1 cellular context compared by ENCODE assay signal in the genomic region with DNA sequence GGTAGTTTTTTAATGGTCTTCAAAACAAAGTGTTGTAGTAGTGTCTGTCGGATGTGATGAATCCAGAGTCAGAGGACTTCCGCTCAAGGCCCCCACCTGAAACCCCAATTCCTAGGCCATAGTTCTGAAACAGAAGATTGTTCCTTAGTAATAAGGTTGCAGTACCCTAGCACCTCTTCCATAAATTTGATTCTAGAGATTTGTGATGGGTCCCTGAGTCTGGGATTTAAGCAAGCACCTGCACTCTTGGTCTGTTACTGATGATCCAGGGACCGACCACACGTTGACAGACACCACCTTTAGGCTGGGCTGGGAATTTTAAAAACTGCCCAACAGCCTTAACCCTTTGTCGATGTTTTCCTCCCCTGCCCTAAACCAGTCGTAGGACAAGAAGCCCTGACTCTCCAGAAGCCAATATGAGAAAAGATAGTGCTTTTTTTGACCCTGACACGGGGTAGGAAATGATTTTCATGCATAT.
A peak's percentile ranks its signal among the peaks of the same experiment; 100 is the strongest.
TF ChIP-seq lines count a peak whose summit lies in the region.

No MANE protein-coding gene starts in this region.

TF ChIP-seq in K562, 482 proteins besides CTCF, POLR2A, EP300 and RAD21 (continued from another document and continues in another):
- TF ChIP-seq, protein P1, sequence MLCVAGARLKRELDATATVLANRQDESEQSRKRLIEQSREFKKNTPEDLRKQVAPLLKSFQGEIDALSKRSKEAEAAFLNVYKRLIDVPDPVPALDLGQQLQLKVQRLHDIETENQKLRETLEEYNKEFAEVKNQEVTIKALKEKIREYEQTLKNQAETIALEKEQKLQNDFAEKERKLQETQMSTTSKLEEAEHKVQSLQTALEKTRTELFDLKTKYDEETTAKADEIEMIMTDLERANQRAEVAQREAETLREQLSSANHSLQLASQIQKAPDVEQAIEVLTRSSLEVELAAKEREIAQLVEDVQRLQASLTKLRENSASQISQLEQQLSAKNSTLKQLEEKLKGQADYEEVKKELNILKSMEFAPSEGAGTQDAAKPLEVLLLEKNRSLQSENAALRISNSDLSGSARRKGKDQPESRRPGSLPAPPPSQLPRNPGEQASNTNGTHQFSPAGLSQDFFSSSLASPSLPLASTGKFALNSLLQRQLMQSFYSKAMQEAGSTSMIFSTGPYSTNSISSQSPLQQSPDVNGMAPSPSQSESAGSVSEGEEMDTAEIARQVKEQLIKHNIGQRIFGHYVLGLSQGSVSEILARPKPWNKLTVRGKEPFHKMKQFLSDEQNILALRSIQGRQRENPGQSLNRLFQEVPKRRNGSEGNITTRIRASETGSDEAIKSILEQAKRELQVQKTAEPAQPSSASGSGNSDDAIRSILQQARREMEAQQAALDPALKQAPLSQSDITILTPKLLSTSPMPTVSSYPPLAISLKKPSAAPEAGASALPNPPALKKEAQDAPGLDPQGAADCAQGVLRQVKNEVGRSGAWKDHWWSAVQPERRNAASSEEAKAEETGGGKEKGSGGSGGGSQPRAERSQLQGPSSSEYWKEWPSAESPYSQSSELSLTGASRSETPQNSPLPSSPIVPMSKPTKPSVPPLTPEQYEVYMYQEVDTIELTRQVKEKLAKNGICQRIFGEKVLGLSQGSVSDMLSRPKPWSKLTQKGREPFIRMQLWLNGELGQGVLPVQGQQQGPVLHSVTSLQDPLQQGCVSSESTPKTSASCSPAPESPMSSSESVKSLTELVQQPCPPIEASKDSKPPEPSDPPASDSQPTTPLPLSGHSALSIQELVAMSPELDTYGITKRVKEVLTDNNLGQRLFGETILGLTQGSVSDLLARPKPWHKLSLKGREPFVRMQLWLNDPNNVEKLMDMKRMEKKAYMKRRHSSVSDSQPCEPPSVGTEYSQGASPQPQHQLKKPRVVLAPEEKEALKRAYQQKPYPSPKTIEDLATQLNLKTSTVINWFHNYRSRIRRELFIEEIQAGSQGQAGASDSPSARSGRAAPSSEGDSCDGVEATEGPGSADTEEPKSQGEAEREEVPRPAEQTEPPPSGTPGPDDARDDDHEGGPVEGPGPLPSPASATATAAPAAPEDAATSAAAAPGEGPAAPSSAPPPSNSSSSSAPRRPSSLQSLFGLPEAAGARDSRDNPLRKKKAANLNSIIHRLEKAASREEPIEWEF (CRISPR knock-in tag; IDR thresholded peaks at IDR 0.05), result no peak
- TF ChIP-seq MYNN (IDR thresholded peaks at IDR 0.05) (peak; percentile 56; the same call in 1 of the 2 replicates), MYNN (CRISPR knock-in tag; IDR thresholded peaks at IDR 0.05) (no peak), GTF2E2 (tag; IDR thresholded peaks at IDR 0.05) (no peak), ETV5 (CRISPR knock-in tag; IDR thresholded peaks at IDR 0.05; ENCODE audit: low read depth) (peak; percentile 66; the same call in 1 of the 2 replicates), KLF16 (IDR thresholded peaks at IDR 0.05) (no peak), ZNF263 (CRISPR knock-in tag; IDR thresholded peaks at IDR 0.05; ENCODE audit: borderline replicate concordance) (no peak), STAG1 (CRISPR knock-in tag; IDR thresholded peaks at IDR 0.05; ENCODE audit: borderline replicate concordance) (no peak), ZNF24 (IDR thresholded peaks at IDR 0.05) (no peak), KDM1A (IDR thresholded peaks at IDR 0.05) (peak; percentile 23 to 50; a peak in 2 of 4 replicates), ZBTB49 (CRISPR knock-in tag; IDR thresholded peaks at IDR 0.05; ENCODE audit: borderline replicate concordance) (no peak), BRD4 (IDR thresholded peaks at IDR 0.05) (no peak), CAMTA2 (CRISPR knock-in tag; conservative IDR thresholded peaks at IDR 0.05) (no peak), CREB3L1 (IDR thresholded peaks at IDR 0.05; ENCODE audit: borderline replicate concordance, low read depth) (0 out of 2 replicates have a peak, but pooled peaks have one; percentile 3), ZBTB1 (CRISPR knock-in tag; IDR thresholded peaks at IDR 0.05; ENCODE audit: borderline replicate concordance, low read depth) (no peak), PREB (CRISPR knock-in tag; IDR thresholded peaks at IDR 0.05) (no peak), THAP7 (CRISPR knock-in tag; IDR thresholded peaks at IDR 0.05) (no peak), LEF1 (IDR thresholded peaks at IDR 0.05) (no peak), VEZF1 (CRISPR knock-in tag; IDR thresholded peaks at IDR 0.05) (0 out of 2 replicates have a peak, but pooled peaks have one; percentile 42), MTA3 (IDR thresholded peaks at IDR 0.05; ENCODE audit: borderline replicate concordance) (peak; percentile 66), THRA (IDR thresholded peaks at IDR 0.05) (no peak), ZNF445 (CRISPR knock-in tag; IDR thresholded peaks at IDR 0.05; ENCODE audit: low read depth) (no peak), TBP (optimal IDR thresholded peaks at IDR 0.05; ENCODE audit: low read depth, low read length) (no peak), GATAD2A (IDR thresholded peaks at IDR 0.05) (no peak), NR2C2 (CRISPR knock-in tag; IDR thresholded peaks at IDR 0.05) (no peak), NR2C2 (tag; IDR thresholded peaks at IDR 0.05) (no peak), TEAD4 (IDR thresholded peaks at IDR 0.05; ENCODE audit: low read length) (peak; percentile 35; the same call in 1 of the 2 replicates), TEAD4 (CRISPR knock-in tag; IDR thresholded peaks at IDR 0.05; ENCODE audit: borderline replicate concordance) (no peak), GTF2B (IDR thresholded peaks at IDR 0.05; ENCODE audit: extremely low read depth, insufficient read length) (no peak)
- TF ChIP-seq, protein P2, sequence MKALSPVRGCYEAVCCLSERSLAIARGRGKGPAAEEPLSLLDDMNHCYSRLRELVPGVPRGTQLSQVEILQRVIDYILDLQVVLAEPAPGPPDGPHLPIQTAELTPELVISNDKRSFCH (CRISPR knock-in tag; IDR thresholded peaks at IDR 0.05), result no peak
- TF ChIP-seq, protein P2 (tag; IDR thresholded peaks at IDR 0.05), result no peak
- TF ChIP-seq, protein P3, sequence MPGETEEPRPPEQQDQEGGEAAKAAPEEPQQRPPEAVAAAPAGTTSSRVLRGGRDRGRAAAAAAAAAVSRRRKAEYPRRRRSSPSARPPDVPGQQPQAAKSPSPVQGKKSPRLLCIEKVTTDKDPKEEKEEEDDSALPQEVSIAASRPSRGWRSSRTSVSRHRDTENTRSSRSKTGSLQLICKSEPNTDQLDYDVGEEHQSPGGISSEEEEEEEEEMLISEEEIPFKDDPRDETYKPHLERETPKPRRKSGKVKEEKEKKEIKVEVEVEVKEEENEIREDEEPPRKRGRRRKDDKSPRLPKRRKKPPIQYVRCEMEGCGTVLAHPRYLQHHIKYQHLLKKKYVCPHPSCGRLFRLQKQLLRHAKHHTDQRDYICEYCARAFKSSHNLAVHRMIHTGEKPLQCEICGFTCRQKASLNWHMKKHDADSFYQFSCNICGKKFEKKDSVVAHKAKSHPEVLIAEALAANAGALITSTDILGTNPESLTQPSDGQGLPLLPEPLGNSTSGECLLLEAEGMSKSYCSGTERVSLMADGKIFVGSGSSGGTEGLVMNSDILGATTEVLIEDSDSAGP (CRISPR knock-in tag; IDR thresholded peaks at IDR 0.05), result no peak
- TF ChIP-seq, protein P4, sequence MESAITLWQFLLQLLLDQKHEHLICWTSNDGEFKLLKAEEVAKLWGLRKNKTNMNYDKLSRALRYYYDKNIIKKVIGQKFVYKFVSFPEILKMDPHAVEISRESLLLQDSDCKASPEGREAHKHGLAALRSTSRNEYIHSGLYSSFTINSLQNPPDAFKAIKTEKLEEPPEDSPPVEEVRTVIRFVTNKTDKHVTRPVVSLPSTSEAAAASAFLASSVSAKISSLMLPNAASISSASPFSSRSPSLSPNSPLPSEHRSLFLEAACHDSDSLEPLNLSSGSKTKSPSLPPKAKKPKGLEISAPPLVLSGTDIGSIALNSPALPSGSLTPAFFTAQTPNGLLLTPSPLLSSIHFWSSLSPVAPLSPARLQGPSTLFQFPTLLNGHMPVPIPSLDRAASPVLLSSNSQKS (CRISPR knock-in tag; IDR thresholded peaks at IDR 0.05), result no peak
- TF ChIP-seq, protein P5, sequence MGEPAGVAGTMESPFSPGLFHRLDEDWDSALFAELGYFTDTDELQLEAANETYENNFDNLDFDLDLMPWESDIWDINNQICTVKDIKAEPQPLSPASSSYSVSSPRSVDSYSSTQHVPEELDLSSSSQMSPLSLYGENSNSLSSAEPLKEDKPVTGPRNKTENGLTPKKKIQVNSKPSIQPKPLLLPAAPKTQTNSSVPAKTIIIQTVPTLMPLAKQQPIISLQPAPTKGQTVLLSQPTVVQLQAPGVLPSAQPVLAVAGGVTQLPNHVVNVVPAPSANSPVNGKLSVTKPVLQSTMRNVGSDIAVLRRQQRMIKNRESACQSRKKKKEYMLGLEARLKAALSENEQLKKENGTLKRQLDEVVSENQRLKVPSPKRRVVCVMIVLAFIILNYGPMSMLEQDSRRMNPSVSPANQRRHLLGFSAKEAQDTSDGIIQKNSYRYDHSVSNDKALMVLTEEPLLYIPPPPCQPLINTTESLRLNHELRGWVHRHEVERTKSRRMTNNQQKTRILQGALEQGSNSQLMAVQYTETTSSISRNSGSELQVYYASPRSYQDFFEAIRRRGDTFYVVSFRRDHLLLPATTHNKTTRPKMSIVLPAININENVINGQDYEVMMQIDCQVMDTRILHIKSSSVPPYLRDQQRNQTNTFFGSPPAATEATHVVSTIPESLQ (CRISPR knock-in tag; IDR thresholded peaks at IDR 0.05), result peak; percentile 67; the same call in 1 of the 2 replicates
